In genomic region chr4:92455956-92456355, GRCh38 we compare ENCODE assay signal across 34 cellular contexts.
"Had no signal": no experiment of that assay in that cellular context is flagged by ENCODE, and none has a peak within 500 bp of the region (broad histone marks: within the 10 kb centered on the region; RNA-seq: fewer than 3 reads in every experiment).

No MANE protein-coding gene starts in this region.

- H3K36me3 Mint-ChIP-seq: activated naive CD4-positive, alpha-beta T cell treated with anti-CD3 and anti-CD28 coated beads, Interleukin-2, amount 50 U/mL, for 24 hours; activated naive CD8-positive, alpha-beta T cell treated with anti-CD3 and anti-CD28 coated beads for 36 hours had no signal

- H3K4me3 ChIP-seq: adrenal gland, body of pancreas, esophagus squamous epithelium, gastrocnemius medialis, heart left ventricle had no signal

- H3K36me3 ChIP-seq: adrenal gland, esophagus squamous epithelium, gastrocnemius medialis, heart left ventricle, WERI-Rb-1 had no signal

- H3K4me3 Mint-ChIP-seq: activated B cell treated with CpG ODN at 0.5 μM for 24 hours; activated CD8-positive, alpha-beta T cell treated with anti-CD3 and anti-CD28 coated beads for 36 hours; activated naive CD4-positive, alpha-beta T cell treated with anti-CD3 and anti-CD28 coated beads, Interleukin-2, amount 50 U/mL, for 24 hours; activated naive CD8-positive, alpha-beta T cell treated with anti-CD3 and anti-CD28 coated beads for 36 hours; activated naive CD8-positive, alpha-beta T cell treated with anti-CD3 and anti-CD28 coated beads, Interleukin-2, amount 50 U/mL, for 24 hours; activated T-cell treated with anti-CD3 and anti-CD28 coated beads, Interleukin-2, amount 50 U/mL, for 4 hours; activated T-helper 17 cell treated with anti-CD3 and anti-CD28 coated beads, Interleukin-2, amount 50 U/mL, for 72 hours; effector memory CD8-positive, alpha-beta T cell; T-helper 17 cell; T-helper 2 cell treated with Interferon-gamma antibody and Interleukin-4, amounts not matched to agents 5 μg/mL and 100 μg/mL, for 36 hours had no signal

- ATAC-seq: activated CD4-positive, CD25-positive, alpha-beta regulatory T cell treated with anti-CD3 and anti-CD28 coated beads, Interleukin-2, amount 50 U/mL, for 24 hours; activated CD8-positive, alpha-beta T cell treated with anti-CD3 and anti-CD28 coated beads for 36 hours; activated naive CD8-positive, alpha-beta T cell treated with anti-CD3 and anti-CD28 coated beads, Interleukin-2, amount 50 U/mL, for 24 hours; activated T-cell treated with anti-CD3 and anti-CD28 coated beads, Interleukin-2, amount 50 U/mL, for 4 hours; activated T-helper 17 cell treated with anti-CD3 and anti-CD28 coated beads, Interleukin-2, amount 50 U/mL, for 72 hours; body of pancreas; effector memory CD8-positive, alpha-beta T cell; foreskin keratinocyte; gastrocnemius medialis; heart left ventricle; T-helper 17 cell had no signal

- H3K9me3 ChIP-seq: adrenal gland, body of pancreas, esophagus squamous epithelium, gastrocnemius medialis, heart left ventricle had no signal

- DNase-seq: activated B cell treated with CpG ODN at 0.5 μM for 24 hours; activated CD4-positive, alpha-beta T cell treated with anti-CD3 and anti-CD28 coated beads for 48 hours; activated CD4-positive, alpha-beta T cell treated with anti-CD3 and anti-CD28 coated beads, Interleukin-2, amount 50 U/mL, for 1 hour; activated CD4-positive, alpha-beta T cell treated with anti-CD3 and anti-CD28 coated beads, Interleukin-2, amount 50 U/mL, for 48 hours; activated CD8-positive, alpha-beta memory T cell treated with anti-CD3 and anti-CD28 coated beads for 24 hours; activated CD8-positive, alpha-beta T cell treated with anti-CD3 and anti-CD28 coated beads for 36 hours; activated effector memory CD4-positive, alpha-beta T cell treated with Interleukin-2 at 50 U/mL for 16 hours; activated gamma-delta T cell treated with Interleukin-2 at 50 U/mL for 16 hours; activated naive CD4-positive, alpha-beta T cell treated with Interleukin-2 at 50 U/mL for 16 hours; activated naive CD8-positive, alpha-beta T cell treated with anti-CD3 and anti-CD28 coated beads for 36 hours; activated naive CD8-positive, alpha-beta T cell treated with anti-CD3 and anti-CD28 coated beads, Interleukin-2, amount 50 U/mL, for 24 hours; activated T-cell treated with anti-CD3 and anti-CD28 coated beads, Interleukin-2, amount 50 U/mL, for 4 hours; adrenal gland; amygdala; aorta; body of pancreas; caudate nucleus; cortex of kidney; dermis blood vessel endothelial cell; effector CD4-positive, alpha-beta T cell; effector memory CD8-positive, alpha-beta T cell; esophagus squamous epithelium; foreskin keratinocyte; gastrocnemius medialis; glutamatergic neuron; heart left ventricle; T-helper 17 cell; T1000; WERI-Rb-1 had no signal

- H3K4me1 Mint-ChIP-seq: activated B cell treated with CpG ODN at 0.5 μM for 24 hours; activated naive CD4-positive, alpha-beta T cell treated with anti-CD3 and anti-CD28 coated beads, Interleukin-2, amount 50 U/mL, for 24 hours; activated naive CD8-positive, alpha-beta T cell treated with anti-CD3 and anti-CD28 coated beads for 36 hours; activated naive CD8-positive, alpha-beta T cell treated with anti-CD3 and anti-CD28 coated beads, Interleukin-2, amount 50 U/mL, for 24 hours; activated T-helper 17 cell treated with anti-CD3 and anti-CD28 coated beads, Interleukin-2, amount 50 U/mL, for 72 hours; T-helper 17 cell had no signal

- H3K27ac ChIP-seq: adrenal gland, body of pancreas, epithelial cell of prostate, esophagus squamous epithelium, foreskin keratinocyte, gastrocnemius medialis, heart left ventricle, WERI-Rb-1 had no signal

- H3K27ac Mint-ChIP-seq: activated B cell treated with CpG ODN at 0.5 μM for 24 hours; activated CD8-positive, alpha-beta T cell treated with anti-CD3 and anti-CD28 coated beads for 36 hours; activated naive CD4-positive, alpha-beta T cell treated with anti-CD3 and anti-CD28 coated beads, Interleukin-2, amount 50 U/mL, for 24 hours; activated naive CD8-positive, alpha-beta T cell treated with anti-CD3 and anti-CD28 coated beads for 36 hours; activated naive CD8-positive, alpha-beta T cell treated with anti-CD3 and anti-CD28 coated beads, Interleukin-2, amount 50 U/mL, for 24 hours; activated T-helper 17 cell treated with anti-CD3 and anti-CD28 coated beads, Interleukin-2, amount 50 U/mL, for 72 hours; effector memory CD8-positive, alpha-beta T cell; T-helper 17 cell; T-helper 2 cell treated with Interferon-gamma antibody and Interleukin-4, amounts not matched to agents 5 μg/mL and 100 μg/mL, for 36 hours had no signal

- H3K27me3 Mint-ChIP-seq: activated B cell treated with CpG ODN at 0.5 μM for 24 hours; activated CD8-positive, alpha-beta T cell treated with anti-CD3 and anti-CD28 coated beads for 36 hours; activated naive CD4-positive, alpha-beta T cell treated with anti-CD3 and anti-CD28 coated beads, Interleukin-2, amount 50 U/mL, for 24 hours; activated naive CD8-positive, alpha-beta T cell treated with anti-CD3 and anti-CD28 coated beads for 36 hours; activated naive CD8-positive, alpha-beta T cell treated with anti-CD3 and anti-CD28 coated beads, Interleukin-2, amount 50 U/mL, for 24 hours; activated T-helper 17 cell treated with anti-CD3 and anti-CD28 coated beads, Interleukin-2, amount 50 U/mL, for 72 hours; effector memory CD8-positive, alpha-beta T cell; T-helper 17 cell had no signal

- H3K4me1 ChIP-seq: adrenal gland, body of pancreas, gastrocnemius medialis, heart left ventricle had no signal

- H3K27me3 ChIP-seq: adrenal gland, body of pancreas, esophagus squamous epithelium, foreskin keratinocyte, gastrocnemius medialis, heart left ventricle had no signal

- H3K9me3 Mint-ChIP-seq: activated B cell treated with CpG ODN at 0.5 μM for 24 hours; activated CD8-positive, alpha-beta T cell treated with anti-CD3 and anti-CD28 coated beads for 36 hours; activated naive CD4-positive, alpha-beta T cell treated with anti-CD3 and anti-CD28 coated beads, Interleukin-2, amount 50 U/mL, for 24 hours; activated naive CD8-positive, alpha-beta T cell treated with anti-CD3 and anti-CD28 coated beads for 36 hours; activated naive CD8-positive, alpha-beta T cell treated with anti-CD3 and anti-CD28 coated beads, Interleukin-2, amount 50 U/mL, for 24 hours; T-helper 2 cell treated with Interferon-gamma antibody and Interleukin-4, amounts not matched to agents 5 μg/mL and 100 μg/mL, for 36 hours had no signal
